In genomic region chr2:157777425-157777824, GRCh38 we compare ENCODE assay signal across 8 cellular contexts.
DNase-seq lines count a peak whose midpoint lies in the region; ATAC-seq and TF ChIP-seq lines count a peak whose summit lies in the region.

No MANE protein-coding gene starts in this region.

- TF ChIP-seq POLR2A in body of pancreas (IDR thresholded peaks at IDR 0.05), result no peak

- DNase-seq in COLO829 (ENCODE audit: low spot score) (peak; percentile 54), HK-2 (ENCODE audit: unreplicated experiment) (peak; percentile 17), SK-N-MC (ENCODE audit: low read depth, low spot score) (peak; percentile 35), body of pancreas (peak; percentile 53 to 73 (median 66)), kidney tubule cell (ENCODE audit: low spot score) (peak; percentile 55), D341Med (ENCODE audit: low spot score) (no peak)
- DNase-seq in stimulated activated CD8-positive, alpha-beta memory T cell treated with anti-CD3 and anti-CD28 coated beads, Interleukin-4, amount 100 ng/mL, for 48 hours, result peak; percentile 60

- 52 to 53% methylated on average over 4 of the region's 4 CpGs for WGBS in body of pancreas, 2 donors

- H3K27ac ChIP-seq in SK-N-MC (no peak overlapping the region), body of pancreas (no peak overlapping the region)

- no peak overlapping the region for H3K9ac ChIP-seq in SK-N-MC (ENCODE audit: insufficient read length)

- peaks cover 14% of the 10 kb centered on the region for H3K4me1 ChIP-seq in body of pancreas

- ATAC-seq in body of pancreas (no peak), HG03378 (IDR thresholded peaks at IDR 0.05; ENCODE audit: unreplicated experiment) (no peak)

- TF ChIP-seq CTCF in body of pancreas (IDR thresholded peaks at IDR 0.05), result peak; percentile 19 to 82 (median 74)

- intact Hi-C loops in body of pancreas (cut with DNase I), result loop anchor here (5.0 kb wide), 1 partner anchor 230 kb away; no protein-coding TSS in a partner anchor

- H3K4me3 ChIP-seq in SK-N-MC (no peak overlapping the region), body of pancreas (no peak overlapping the region)

- H3K9me3 ChIP-seq in SK-N-MC (ENCODE audit: low read depth, low read length) (no peaks in the 10 kb centered on the region), body of pancreas (no peaks in the 10 kb centered on the region)

- H3K36me3 ChIP-seq in SK-N-MC (ENCODE audit: insufficient read depth, low read length) (peaks cover 4% of the 10 kb centered on the region), body of pancreas (replicated peaks in 1 of 2; ENCODE audit: insufficient read depth in 1 of 2, low read depth in 2 of 2) (peaks cover 0 to 4% of the 10 kb centered on the region in 2 donors)

- no peaks in the 10 kb centered on the region for H3K27me3 ChIP-seq in body of pancreas
